19 cellular contexts compared by ENCODE assay signal in the genomic region with DNA sequence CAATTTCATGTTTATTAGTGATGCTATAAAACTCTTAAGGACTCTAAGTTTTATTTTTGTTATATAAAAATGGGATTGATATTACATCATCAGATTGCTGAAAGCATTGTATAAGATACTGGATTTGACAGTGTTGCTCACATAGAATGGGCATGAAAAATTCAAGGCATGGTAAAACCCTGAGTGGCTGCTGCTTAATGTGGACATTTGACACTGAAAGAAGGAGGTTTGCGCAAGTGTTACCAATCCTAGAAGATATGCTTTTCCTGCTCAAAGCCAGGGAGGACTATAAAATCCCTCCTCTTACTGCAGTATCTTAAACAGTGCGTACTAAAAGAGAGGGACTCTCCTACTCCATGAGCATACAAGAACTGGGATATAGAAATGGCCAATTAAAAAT.
"Had no signal": no experiment of that assay in that cellular context is flagged by ENCODE, and none has a peak within 500 bp of the region (broad histone marks: within the 10 kb centered on the region; RNA-seq: fewer than 3 reads in every experiment).

No MANE protein-coding gene starts in this region.

- H3K4me3 Mint-ChIP-seq: endodermal cell; naive thymus-derived CD4-positive, alpha-beta T cell; neural crest cell; stimulated activated naive B cell treated with anti-CD40 and anti-IgM and Interleukin-4, amounts not matched to agents 10 μg/mL and 1 μg/mL and 100 μg/mL, for 72 hours; stimulated activated naive CD8-positive, alpha-beta T cell treated with anti-CD3 and anti-CD28 coated beads, Interleukin-15, amount 100 ng/mL, for 72 hours had no signal

- H3K27ac Mint-ChIP-seq: endodermal cell; naive thymus-derived CD4-positive, alpha-beta T cell; stimulated activated naive B cell treated with anti-CD40 and anti-IgM and Interleukin-4, amounts not matched to agents 10 μg/mL and 1 μg/mL and 100 μg/mL, for 72 hours; stimulated activated naive CD8-positive, alpha-beta T cell treated with anti-CD3 and anti-CD28 coated beads, Interleukin-15, amount 100 ng/mL, for 72 hours had no signal

- H3K4me3 ChIP-seq: colonic mucosa, hepatocyte, ovary, right atrium auricular region, testis, tibial nerve had no signal

- H3K9me3 Mint-ChIP-seq: endodermal cell; neural crest cell; stimulated activated naive CD8-positive, alpha-beta T cell treated with anti-CD3 and anti-CD28 coated beads, Interleukin-15, amount 100 ng/mL, for 72 hours had no signal

- H3K4me1 ChIP-seq: colonic mucosa, foreskin keratinocyte had no signal

- H3K4me1 Mint-ChIP-seq: naive thymus-derived CD4-positive, alpha-beta T cell; stimulated activated naive B cell treated with anti-CD40 and anti-IgM and Interleukin-4, amounts not matched to agents 10 μg/mL and 1 μg/mL and 100 μg/mL, for 72 hours; stimulated activated naive CD8-positive, alpha-beta T cell treated with anti-CD3 and anti-CD28 coated beads, Interleukin-15, amount 100 ng/mL, for 72 hours had no signal

- H3K27ac ChIP-seq: colonic mucosa, foreskin keratinocyte, hepatocyte, ovary, right atrium auricular region, testis, tibial nerve had no signal

- DNase-seq: caudate nucleus; colonic mucosa; dermis blood vessel endothelial cell; endodermal cell; erythroblast; foreskin keratinocyte; mesendoderm; naive thymus-derived CD4-positive, alpha-beta T cell; ovary; stimulated activated CD4-positive, alpha-beta T cell treated with anti-CD3 and anti-CD28 coated beads, Interleukin-15, amount 100 ng/mL, for 24 hours; stimulated activated CD4-positive, alpha-beta T cell treated with anti-CD3 and anti-CD28 coated beads, Interleukin-1b, Interleukin-23, amount 100 ng/mL, for 48 hours; stimulated activated CD4-positive, alpha-beta T cell treated with anti-CD3 and anti-CD28 coated beads, Interleukin-4, amount 100 ng/mL, for 24 hours; stimulated activated naive B cell treated with anti-CD40 and anti-IgM and Interleukin-4, amounts not matched to agents 10 μg/mL and 1 μg/mL and 100 μg/mL, for 72 hours; stimulated activated naive CD8-positive, alpha-beta T cell treated with anti-CD3 and anti-CD28 coated beads, Interleukin-15, amount 100 ng/mL, for 72 hours; testis had no signal

- H3K9me3 ChIP-seq: colonic mucosa, ovary, right atrium auricular region, testis, tibial nerve had no signal

- H3K27me3 Mint-ChIP-seq: naive thymus-derived CD4-positive, alpha-beta T cell; stimulated activated naive B cell treated with anti-CD40 and anti-IgM and Interleukin-4, amounts not matched to agents 10 μg/mL and 1 μg/mL and 100 μg/mL, for 72 hours; stimulated activated naive CD8-positive, alpha-beta T cell treated with anti-CD3 and anti-CD28 coated beads, Interleukin-15, amount 100 ng/mL, for 72 hours had no signal

- H3K27me3 ChIP-seq: colonic mucosa, hepatocyte, ovary, right atrium auricular region, testis, tibial nerve had no signal

- ATAC-seq: foreskin keratinocyte; naive thymus-derived CD4-positive, alpha-beta T cell; stimulated activated naive B cell treated with anti-CD40 and anti-IgM and Interleukin-4, amounts not matched to agents 10 μg/mL and 1 μg/mL and 100 μg/mL, for 72 hours; stimulated activated naive CD8-positive, alpha-beta T cell treated with anti-CD3 and anti-CD28 coated beads, Interleukin-15, amount 100 ng/mL, for 72 hours had no signal

- H3K36me3 Mint-ChIP-seq: naive thymus-derived CD4-positive, alpha-beta T cell; stimulated activated naive B cell treated with anti-CD40 and anti-IgM and Interleukin-4, amounts not matched to agents 10 μg/mL and 1 μg/mL and 100 μg/mL, for 72 hours had no signal

- H2AFZ ChIP-seq: hepatocyte had no signal

- H3K79me2 ChIP-seq: hepatocyte had no signal

- H3K36me3 ChIP-seq: colonic mucosa, ovary, right atrium auricular region, tibial nerve had no signal
